12 cellular contexts compared by ENCODE assay signal in genomic region chr1:228014235-228014930, GRCh38. TPM values are rescaled to one million over a fixed set of nuclear protein-coding genes. Genes with fewer than 3 reads are reported as not detected.
DNase-seq lines count a peak whose midpoint lies in the region; ATAC-seq and TF ChIP-seq lines count a peak whose summit lies in the region.
"Had no signal": no experiment of that assay in that cellular context is flagged by ENCODE, and none has a peak within 500 bp of the region (broad histone marks: within the 10 kb centered on the region; RNA-seq: fewer than 3 reads in every experiment).

No MANE protein-coding gene starts in this region.

- TF ChIP-seq CTCF in osteocyte (IDR thresholded peaks at IDR 0.05), result no peak

- in situ Hi-C loops in G401 (cut with HindIII; ENCODE audit: low sequenced_read_pairs), result no loop called here

- peaks cover 23% of the 10 kb centered on the region for H3K27me3 Mint-ChIP-seq in osteocyte (ENCODE audit: unreplicated experiment)
- peaks cover 14% of the 10 kb centered on the region for H3K27me3 Mint-ChIP-seq in activated T-helper 2 cell treated with anti-CD3 and anti-CD28 coated beads, Interferon-gamma antibody, Interleukin-2, Interleukin-4, amounts not matched to agents 10 μg/mL and 5 μg/mL and 100 μg/mL, durations not matched to agents 14 hours and 24 hours and 36 hours (ENCODE audit: low read depth)

- H3K4me1 Mint-ChIP-seq in osteocyte (ENCODE audit: unreplicated experiment), result peaks cover 6% of the 10 kb centered on the region
- H3K4me1 Mint-ChIP-seq in activated T-helper 2 cell treated with anti-CD3 and anti-CD28 coated beads, Interferon-gamma antibody, Interleukin-2, Interleukin-4, amounts not matched to agents 10 μg/mL and 5 μg/mL and 100 μg/mL, durations not matched to agents 14 hours and 24 hours and 36 hours (ENCODE audit: low read depth), result peaks cover under 1% of the 10 kb centered on the region

- no peak overlapping the region for H3K4me3 Mint-ChIP-seq in osteocyte (ENCODE audit: unreplicated experiment)
- H3K4me3 Mint-ChIP-seq in activated T-helper 2 cell treated with anti-CD3 and anti-CD28 coated beads, Interferon-gamma antibody, Interleukin-2, Interleukin-4, amounts not matched to agents 10 μg/mL and 5 μg/mL and 100 μg/mL, durations not matched to agents 14 hours and 24 hours and 36 hours (ENCODE audit: low read depth), result no peak overlapping the region
- H3K4me3 Mint-ChIP-seq: naive B cell had no signal

- no peaks in the 10 kb centered on the region for H3K9me3 Mint-ChIP-seq in osteocyte (ENCODE audit: unreplicated experiment)
- H3K9me3 Mint-ChIP-seq in activated T-helper 2 cell treated with anti-CD3 and anti-CD28 coated beads, Interferon-gamma antibody, Interleukin-2, Interleukin-4, amounts not matched to agents 10 μg/mL and 5 μg/mL and 100 μg/mL, durations not matched to agents 14 hours and 24 hours and 36 hours, result no peaks in the 10 kb centered on the region

- H3K27ac Mint-ChIP-seq in osteocyte (ENCODE audit: unreplicated experiment), result no peak overlapping the region
- H3K27ac Mint-ChIP-seq in activated T-helper 2 cell treated with anti-CD3 and anti-CD28 coated beads, Interferon-gamma antibody, Interleukin-2, Interleukin-4, amounts not matched to agents 10 μg/mL and 5 μg/mL and 100 μg/mL, durations not matched to agents 14 hours and 24 hours and 36 hours, result no peak overlapping the region

- DNase-seq in G401 (ENCODE audit: low spot score) (peak; percentile 1), LHCN-M2 (ENCODE audit: low read depth) (peak; percentile 47), osteocyte (ENCODE audit: extremely low spot score, unreplicated experiment) (peak; percentile 83), SKM-1 (lab: John Stamatoyannopoulos, UW; ENCODE audit: unreplicated experiment) (no peak)
- no peak for DNase-seq in activated T-helper 2 cell treated with anti-CD3 and anti-CD28 coated beads, Interferon-gamma antibody, Interleukin-2, Interleukin-4, amounts not matched to agents 10 μg/mL and 5 μg/mL and 100 μg/mL, durations not matched to agents 14 hours and 24 hours and 36 hours (ENCODE audit: low spot score)
- DNase-seq: dermis blood vessel endothelial cell; naive B cell; NCI-H1436; stimulated activated naive CD4-positive, alpha-beta T cell had no signal

- H3K36me3 Mint-ChIP-seq in osteocyte (ENCODE audit: unreplicated experiment), result no peaks in the 10 kb centered on the region
- no peaks in the 10 kb centered on the region for H3K36me3 Mint-ChIP-seq in activated T-helper 2 cell treated with anti-CD3 and anti-CD28 coated beads, Interferon-gamma antibody, Interleukin-2, Interleukin-4, amounts not matched to agents 10 μg/mL and 5 μg/mL and 100 μg/mL, durations not matched to agents 14 hours and 24 hours and 36 hours (ENCODE audit: low read depth)
- H3K36me3 Mint-ChIP-seq: naive B cell had no signal

- peak; percentile 27 for ATAC-seq in esophagus mucosa
- ATAC-seq in GM18858 (IDR thresholded peaks at IDR 0.05; ENCODE audit: unreplicated experiment), result no peak
- ATAC-seq: HCT116 had no signal

- intact Hi-C loops in activated T-helper 2 cell treated with anti-CD3 and anti-CD28 coated beads, Interferon-gamma antibody, Interleukin-2, Interleukin-4, amounts not matched to agents 10 μg/mL and 5 μg/mL and 100 μg/mL, durations not matched to agents 14 hours and 24 hours and 36 hours (cut with micrococcal nuclease), result no loop called here

RNA-seq across cellular contexts. Expression of gene WNT3A, which starts 7.6 kb away (rescaled TPM):
- 0.37 TPM in 1 of 2 replicates, not detected in the other for total RNA-seq in G401 (2014; rRNA removed; shearing (Covaris generic))
- total RNA-seq in LHCN-M2 (2014; rRNA removed), result not detected in 2 replicates
- not detected for polyA plus RNA-seq in LHCN-M2 (2012)
- total RNA-seq in esophagus mucosa, result 0.44 TPM
- not detected in 2 replicates for total RNA-seq in osteocyte
- total RNA-seq in activated T-helper 2 cell treated with anti-CD3 and anti-CD28 coated beads, Interferon-gamma antibody, Interleukin-2, Interleukin-4, amounts not matched to agents 10 μg/mL and 5 μg/mL and 100 μg/mL, durations not matched to agents 14 hours and 24 hours and 36 hours, result not detected in 2 replicates
- total RNA-seq: dermis blood vessel endothelial cell had no signal

Comparison
In these comparisons a context has a peak if more than half of its experiments do, and no peak if none do; other contexts are left out.
1. DNase-seq: peak in G401 (single experiment), LHCN-M2 (single experiment) and osteocyte (single experiment); none in activated T-helper 2 cell treated with anti-CD3 and anti-CD28 coated beads, Interferon-gamma antibody, Interleukin-2, Interleukin-4, amounts not matched to agents 10 μg/mL and 5 μg/mL and 100 μg/mL, durations not matched to agents 14 hours and 24 hours and 36 hours (single experiment) and SKM-1 (single experiment).